10 cellular contexts compared by ENCODE assay signal in genomic region chr2:219551412-219551811, GRCh38. TPM values are rescaled to one million over a fixed set of nuclear protein-coding genes. Genes with fewer than 3 reads are reported as not detected.
A peak's percentile ranks its signal among the peaks of the same experiment; 100 is the strongest.
DNase-seq lines count a peak whose midpoint lies in the region; ATAC-seq and TF ChIP-seq lines count a peak whose summit lies in the region.
"Had no signal": no experiment of that assay in that cellular context is flagged by ENCODE, and none has a peak within 500 bp of the region (broad histone marks: within the 10 kb centered on the region; RNA-seq: fewer than 3 reads in every experiment).

No MANE protein-coding gene starts in this region.

- H3K9ac ChIP-seq in iPS-18a (ENCODE audit: low read length): peak overlapping the region; percentile 30

- H3K4me3 ChIP-seq in iPS-18a (ENCODE audit: low read length): peak overlapping the region; percentile 82

- H3K27ac Mint-ChIP-seq in activated CD8-positive, alpha-beta T cell treated with anti-CD3 and anti-CD28 coated beads for 36 hours: no peak overlapping the region
- no peak overlapping the region for H3K27ac Mint-ChIP-seq in activated CD8-positive, alpha-beta T cell treated with anti-CD3 and anti-CD28 coated beads, Interleukin-2, amount 10 ng/mL, durations not matched to agents 7 days and 5 days
- H3K27ac Mint-ChIP-seq in WTC11 (no peak overlapping the region), type B pancreatic cell (no peak overlapping the region)

- intact Hi-C loops in activated CD8-positive, alpha-beta T cell treated with anti-CD3 and anti-CD28 coated beads for 36 hours (cut with micrococcal nuclease): no loop called here

- no peaks in the 10 kb centered on the region for H3K4me1 Mint-ChIP-seq in activated CD8-positive, alpha-beta T cell treated with anti-CD3 and anti-CD28 coated beads for 36 hours (ENCODE audit: low read depth)
- peaks cover 7% of the 10 kb centered on the region for H3K4me1 Mint-ChIP-seq in activated CD8-positive, alpha-beta T cell treated with anti-CD3 and anti-CD28 coated beads, Interleukin-2, amount 10 ng/mL, durations not matched to agents 7 days and 5 days (ENCODE audit: low read depth)
- peaks cover 10% of the 10 kb centered on the region for H3K4me1 Mint-ChIP-seq in WTC11
- no peaks in the 10 kb centered on the region for H3K4me1 Mint-ChIP-seq in type B pancreatic cell (ENCODE audit: unreplicated experiment)

- H3K27me3 ChIP-seq in iPS-18a (ENCODE audit: control insufficient read depth, insufficient read depth, low read length): peaks cover 27% of the 10 kb centered on the region

- peaks cover 9% of the 10 kb centered on the region for H3K4me1 ChIP-seq in iPS-18a (ENCODE audit: control insufficient read depth, low read depth, low read length)

- no peaks in the 10 kb centered on the region for H3K36me3 Mint-ChIP-seq in activated CD8-positive, alpha-beta T cell treated with anti-CD3 and anti-CD28 coated beads for 36 hours (ENCODE audit: low read depth)
- H3K36me3 Mint-ChIP-seq in activated CD8-positive, alpha-beta T cell treated with anti-CD3 and anti-CD28 coated beads, Interleukin-2, amount 10 ng/mL, durations not matched to agents 7 days and 5 days (ENCODE audit: low read depth): no peaks in the 10 kb centered on the region
- H3K36me3 Mint-ChIP-seq in WTC11 (peaks cover 16% of the 10 kb centered on the region), type B pancreatic cell (peaks cover 4% of the 10 kb centered on the region)

- peak overlapping the region; percentile 74 for H3K4me3 Mint-ChIP-seq in activated CD8-positive, alpha-beta T cell treated with anti-CD3 and anti-CD28 coated beads for 36 hours
- H3K4me3 Mint-ChIP-seq in activated CD8-positive, alpha-beta T cell treated with anti-CD3 and anti-CD28 coated beads, Interleukin-2, amount 10 ng/mL, durations not matched to agents 7 days and 5 days: no peak overlapping the region
- H3K4me3 Mint-ChIP-seq in WTC11 (peak overlapping the region; percentile 93), type B pancreatic cell (peak overlapping the region; percentile 88)

- ATAC-seq in activated CD8-positive, alpha-beta T cell treated with anti-CD3 and anti-CD28 coated beads for 36 hours: no peak
- ATAC-seq in activated CD8-positive, alpha-beta T cell treated with anti-CD3 and anti-CD28 coated beads, Interleukin-2, amount 10 ng/mL, durations not matched to agents 7 days and 5 days: no peak
- ATAC-seq in WTC11 (peak; percentile 2), HG02884 (IDR thresholded peaks at IDR 0.05; ENCODE audit: unreplicated experiment) (no peak)

- H3K9me3 ChIP-seq in iPS-18a (ENCODE audit: control insufficient read depth, low read depth, low read length): no peaks in the 10 kb centered on the region

- no peak for TF ChIP-seq CTCF in activated CD8-positive, alpha-beta T cell treated with anti-CD3 and anti-CD28 coated beads for 36 hours (IDR thresholded peaks at IDR 0.05)
- TF ChIP-seq CTCF in WTC11 (IDR thresholded peaks at IDR 0.05) (no peak), type B pancreatic cell (conservative IDR thresholded peaks at IDR 0.05) (no peak), GM13977 (IDR thresholded peaks at IDR 0.05; ENCODE audit: extremely low read depth, insufficient read depth, missing control alignments) (no peak)

- POLR2A ChIA-PET in activated CD8-positive, alpha-beta T cell treated with anti-CD3 and anti-CD28 coated beads for 36 hours (lab: Charles Lee): interaction anchor here (0.9 kb wide), 1 partner anchor 20 kb away, joined by 3 read pairs; the partner anchor contains the start of gene OBSL1
- POLR2A ChIA-PET in activated CD8-positive, alpha-beta T cell treated with anti-CD3 and anti-CD28 coated beads, Interleukin-2, amount 10 ng/mL, durations not matched to agents 7 days and 5 days (lab: Charles Lee): no interaction called here
- POLR2A ChIA-PET in WTC11 (lab: Charles Lee): interaction anchor here (1.6 to 2.8 kb wide), 3 partner anchors 8 to 46 kb away, joined by 14 to 17 read pairs (median 15); partner anchors contain the start of genes CHPF, STK11IP and TMEM198

- no peak overlapping the region for H3K27ac ChIP-seq in iPS-18a (ENCODE audit: low read length)

- H3K36me3 ChIP-seq in iPS-18a (ENCODE audit: control insufficient read depth, low read depth, low read length): no peaks in the 10 kb centered on the region

- peaks cover 41% of the 10 kb centered on the region for H3K27me3 Mint-ChIP-seq in activated CD8-positive, alpha-beta T cell treated with anti-CD3 and anti-CD28 coated beads for 36 hours
- H3K27me3 Mint-ChIP-seq in activated CD8-positive, alpha-beta T cell treated with anti-CD3 and anti-CD28 coated beads, Interleukin-2, amount 10 ng/mL, durations not matched to agents 7 days and 5 days (ENCODE audit: low read depth): peaks cover 31% of the 10 kb centered on the region
- H3K27me3 Mint-ChIP-seq in WTC11 (ENCODE audit: low read depth) (peaks cover 44% of the 10 kb centered on the region), type B pancreatic cell (peaks cover 11% of the 10 kb centered on the region)

- no peaks in the 10 kb centered on the region for H3K9me3 Mint-ChIP-seq in activated CD8-positive, alpha-beta T cell treated with anti-CD3 and anti-CD28 coated beads for 36 hours
- H3K9me3 Mint-ChIP-seq in activated CD8-positive, alpha-beta T cell treated with anti-CD3 and anti-CD28 coated beads, Interleukin-2, amount 10 ng/mL, durations not matched to agents 7 days and 5 days (ENCODE audit: insufficient read depth): no peaks in the 10 kb centered on the region
- no peaks in the 10 kb centered on the region for H3K9me3 Mint-ChIP-seq in WTC11
- no peaks in the 10 kb centered on the region for H3K9me3 Mint-ChIP-seq in type B pancreatic cell

- CTCF ChIA-PET in activated CD8-positive, alpha-beta T cell treated with anti-CD3 and anti-CD28 coated beads for 36 hours (lab: Charles Lee): interaction anchor here (1.3 to 4.2 kb wide), 5 partner anchors 9 to 163 kb away, joined by 4 to 23 read pairs (median 6); no protein-coding TSS in a partner anchor
- CTCF ChIA-PET in activated CD8-positive, alpha-beta T cell treated with anti-CD3 and anti-CD28 coated beads, Interleukin-2, amount 10 ng/mL, durations not matched to agents 7 days and 5 days (lab: Charles Lee): interaction anchor here (1.1 to 3.6 kb wide), 4 partner anchors 8 to 90 kb away, joined by 3 to 17 read pairs (median 8); partner anchors contain the start of genes CHPF and TMEM198
- CTCF ChIA-PET in WTC11 (lab: Charles Lee): interaction anchor here (0.6 to 3.9 kb wide), 6 partner anchors 10 to 256 kb away, joined by 3 to 35 read pairs (median 4); partner anchors contain the start of gene GMPPA

- DNase-seq in activated CD8-positive, alpha-beta T cell treated with anti-CD3 and anti-CD28 coated beads for 36 hours: peak; percentile 21
- DNase-seq in activated CD8-positive, alpha-beta T cell treated with anti-CD3 and anti-CD28 coated beads, Interleukin-2, amount 10 ng/mL, durations not matched to agents 7 days and 5 days: no peak
- DNase-seq in WTC11 (ENCODE audit: low spot score) (no peak), type B pancreatic cell (ENCODE audit: extremely low spot score, unreplicated experiment) (no peak), GM13977 (ENCODE audit: low spot score) (no peak), NCI-H774 (lab: John Stamatoyannopoulos, UW) (no peak)
- DNase-seq: NCI-H187 treated with DMSO at 0.1 percent for 48 hours had no signal

- in situ Hi-C loops in GM13977 (cut with MboI; ENCODE audit: low pct_unique_long_range_greater_than_20kb, low sequenced_read_pairs, unreplicated experiment): no loop called here

TF ChIP-seq in WTC11, 78 proteins besides CTCF, POLR2A, EP300 and RAD21 (continues in another document):
- TF ChIP-seq ZNF121 (CRISPR knock-in tag; IDR thresholded peaks at IDR 0.05): no peak
- TF ChIP-seq TP53 (CRISPR knock-in tag; IDR thresholded peaks at IDR 0.05): peak; percentile 73; the same call in 1 of the 2 replicates
- TF ChIP-seq USF2 (CRISPR knock-in tag; IDR thresholded peaks at IDR 0.05): peak; percentile 51

RNA-seq across cellular contexts. Expression of gene TMEM198, which starts 7.6 kb away (rescaled TPM):
- 1 to 10 TPM; 2.1 to 2.2 TPM for total RNA-seq in activated CD8-positive, alpha-beta T cell treated with anti-CD3 and anti-CD28 coated beads for 36 hours
- under 1 TPM; 0.47 to 0.60 TPM for total RNA-seq in activated CD8-positive, alpha-beta T cell treated with anti-CD3 and anti-CD28 coated beads, Interleukin-2, amount 10 ng/mL, durations not matched to agents 7 days and 5 days
- total RNA-seq in WTC11 (2021) (7.1 to 8.1 TPM (median 7.3 TPM) in 3 replicates), type B pancreatic cell (ENCODE audit: low replicate concordance) (7.8 and 9.7 TPM in 2 replicates)

RNA-seq across cellular contexts. Expression of gene CHPF, which starts 7.8 kb away (rescaled TPM):
- total RNA-seq in activated CD8-positive, alpha-beta T cell treated with anti-CD3 and anti-CD28 coated beads for 36 hours: 10 to 100 TPM; 16.6 to 18.4 TPM
- 1 to 10 TPM; 7.1 to 7.3 TPM for total RNA-seq in activated CD8-positive, alpha-beta T cell treated with anti-CD3 and anti-CD28 coated beads, Interleukin-2, amount 10 ng/mL, durations not matched to agents 7 days and 5 days
- total RNA-seq in WTC11 (2021): 84.3 to 97.0 TPM (median 84.8 TPM) in 3 replicates
- total RNA-seq in type B pancreatic cell (ENCODE audit: low replicate concordance): 47.5 and 73.7 TPM in 2 replicates

RNA-seq across cellular contexts. Expression of gene OBSL1, which starts 19.9 kb away (rescaled TPM):
- total RNA-seq in activated CD8-positive, alpha-beta T cell treated with anti-CD3 and anti-CD28 coated beads for 36 hours: 1 to 10 TPM; 1.3 to 1.4 TPM
- total RNA-seq in activated CD8-positive, alpha-beta T cell treated with anti-CD3 and anti-CD28 coated beads, Interleukin-2, amount 10 ng/mL, durations not matched to agents 7 days and 5 days: under 1 TPM; 0.18 to 0.45 TPM
- total RNA-seq in WTC11 (2021) (159 to 221 TPM (median 213 TPM) in 3 replicates), type B pancreatic cell (ENCODE audit: low replicate concordance) (118 and 197 TPM in 2 replicates)

RNA-seq across cellular contexts. Expression of gene INHA, which starts 20.7 kb away (rescaled TPM):
- not detected for total RNA-seq in activated CD8-positive, alpha-beta T cell treated with anti-CD3 and anti-CD28 coated beads for 36 hours
- not detected for total RNA-seq in activated CD8-positive, alpha-beta T cell treated with anti-CD3 and anti-CD28 coated beads, Interleukin-2, amount 10 ng/mL, durations not matched to agents 7 days and 5 days
- total RNA-seq in WTC11 (2021) (1.1 to 1.8 TPM (median 1.4 TPM) in 3 replicates), type B pancreatic cell (ENCODE audit: low replicate concordance) (1.2 and 1.3 TPM in 2 replicates)
- total RNA-seq: glomerular endothelial cell had no signal

RNA-seq across cellular contexts. Expression of gene ASIC4, which starts 37.1 kb away (rescaled TPM):
- not detected for total RNA-seq in activated CD8-positive, alpha-beta T cell treated with anti-CD3 and anti-CD28 coated beads for 36 hours
- not detected for total RNA-seq in activated CD8-positive, alpha-beta T cell treated with anti-CD3 and anti-CD28 coated beads, Interleukin-2, amount 10 ng/mL, durations not matched to agents 7 days and 5 days
- total RNA-seq in WTC11 (2021) (0.79 to 1.0 TPM (median 0.80 TPM) in 3 replicates), type B pancreatic cell (ENCODE audit: low replicate concordance) (0.79 and 0.99 TPM in 2 replicates)
- total RNA-seq: glomerular endothelial cell had no signal

Comparison
In these comparisons a context has a peak if more than half of its experiments do, and no peak if none do; other contexts are left out.
1. RNA of gene OBSL1, which starts 19.9 kb away (total RNA-seq): 118 to 197 TPM in type B pancreatic cell and 159 to 221 TPM in WTC11; 1.3 to 1.4 TPM in activated CD8-positive, alpha-beta T cell treated with anti-CD3 and anti-CD28 coated beads for 36 hours and 0.18 to 0.45 TPM in activated CD8-positive, alpha-beta T cell treated with anti-CD3 and anti-CD28 coated beads, Interleukin-2, amount 10 ng/mL, durations not matched to agents 7 days and 5 days; every median in the first group is over 10 times any median in the second.